ENCODE assay signal across 34 cellular contexts in the genomic region with DNA sequence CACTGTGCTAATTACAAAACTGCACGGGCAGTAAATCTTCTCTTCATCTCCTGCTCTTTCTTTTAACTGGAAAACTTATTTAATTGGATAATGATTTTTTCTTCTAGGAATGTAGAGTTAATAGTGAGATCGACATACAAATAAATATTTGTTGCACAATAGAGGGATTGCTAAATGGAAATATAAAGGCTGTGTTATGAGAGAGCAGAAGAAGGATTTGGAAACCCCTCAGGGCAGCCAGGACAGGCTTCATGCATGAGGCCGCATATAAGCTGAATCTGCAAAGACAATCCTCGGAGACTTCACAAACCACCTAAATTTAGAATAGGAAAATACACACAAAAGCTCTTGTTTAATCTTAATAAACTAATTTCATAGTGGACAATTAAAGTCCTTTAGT. TPM values are rescaled to one million over a fixed set of nuclear protein-coding genes. Genes with fewer than 3 reads are reported as not detected.
"Had no signal": no experiment of that assay in that cellular context is flagged by ENCODE, and none has a peak within 500 bp of the region (broad histone marks: within the 10 kb centered on the region; RNA-seq: fewer than 3 reads in every experiment).

No MANE protein-coding gene starts in this region.

- H3K4me1 ChIP-seq: Peyer's patch, SJSA1 had no signal

- H3K9me3 Mint-ChIP-seq: T-cell had no signal

- H3K27ac ChIP-seq: KMS-11, Peyer's patch, SJSA1, SK-N-MC had no signal

- ATAC-seq: PC-3, SK-N-SH treated with all-trans-retinoic acid at 6 μM for 48 hours, T-cell had no signal

- H3K9me3 ChIP-seq: Peyer's patch, SJSA1 had no signal

- H3K4me2 ChIP-seq: KMS-11 had no signal

- H3K9ac ChIP-seq: KMS-11 had no signal

- H3K4me3 ChIP-seq: Peyer's patch, SJSA1, SK-N-MC had no signal

- H3K4me3 Mint-ChIP-seq: T-cell had no signal

- H3K36me3 ChIP-seq: Peyer's patch, SJSA1 had no signal

- H3K27me3 Mint-ChIP-seq: T-cell had no signal

- H3K27ac Mint-ChIP-seq: T-cell had no signal

- H3K27me3 ChIP-seq: Peyer's patch, SJSA1 had no signal

- H3K36me3 Mint-ChIP-seq: T-cell had no signal

- DNase-seq: Karpas-422, MM.1S, MV-4-11, NCI-H1092, NCI-H1105, NCI-H1417 treated with DMSO at 0.1 percent for 48 hours, NCI-H1436 treated with DMSO at 0.1 percent for 48 hours, NCI-H1694 treated with DMSO at 0.1 percent for 48 hours, NCI-H187 treated with DMSO at 0.1 percent for 48 hours, NCI-H2029, NCI-H2081, NCI-H2107, NCI-H2171, NCI-H226, NCI-H446 treated with DMSO at 0.1 percent for 48 hours, NCI-H510A, NCI-H524, NCI-H526, NCI-H69, NCI-H748 treated with DMSO at 0.1 percent for 48 hours, NCI-H82, OCI-M1, PC-3, Peyer's patch, Right ventricle myocardium superior, RPMI8226, SHP77 treated with DMSO at 0.1 percent for 48 hours, T-cell had no signal

RNA-seq across cellular contexts. Expression of a gene that starts 2.9 kb away (rescaled TPM):
- total RNA-seq: LHCN-M2, MCF 10A, PC-3, Peyer's patch, Right ventricle myocardium superior, SJSA1, T-cell had no signal

RNA-seq across cellular contexts. Expression of a gene that starts 37.8 kb away (rescaled TPM):
- total RNA-seq: LHCN-M2, MCF 10A, PC-3, Peyer's patch, Right ventricle myocardium superior, SJSA1, T-cell had no signal

RNA-seq across cellular contexts. Expression of a gene that starts 51.9 kb away (rescaled TPM):
- total RNA-seq: SJSA1, T-cell had no signal
